23 cellular contexts compared by ENCODE assay signal in genomic region chr5:34891981-34892380, GRCh38. TPM values are rescaled to one million over a fixed set of nuclear protein-coding genes. Genes with fewer than 3 reads are reported as not detected.
DNase-seq lines count a peak whose midpoint lies in the region; ATAC-seq and TF ChIP-seq lines count a peak whose summit lies in the region.
"Had no signal": no experiment of that assay in that cellular context is flagged by ENCODE, and none has a peak within 500 bp of the region (broad histone marks: within the 10 kb centered on the region; RNA-seq: fewer than 3 reads in every experiment).

No MANE protein-coding gene starts in this region.

- H3K4me3 ChIP-seq in breast epithelium: no peak overlapping the region
- peak overlapping the region; percentile 30 for H3K4me3 ChIP-seq in adipocyte (ENCODE audit: low read length)
- no peak overlapping the region for H3K4me3 ChIP-seq in fibroblast of the aortic adventitia (ENCODE audit: low read depth, low read length)
- H3K4me3 ChIP-seq in thoracic aorta: peak overlapping the region; percentile 16
- H3K4me3 ChIP-seq: coronary artery had no signal

- H3K9ac ChIP-seq in adipocyte (ENCODE audit: low read length): peak overlapping the region; percentile 27

- no peak overlapping the region for H3K4me3 Mint-ChIP-seq in MCF 10A (ENCODE audit: unreplicated experiment)
- H3K4me3 Mint-ChIP-seq: activated CD4-positive, alpha-beta T cell treated with anti-CD3 and anti-CD28 coated beads, Interleukin-2, amount 10 ng/mL, durations not matched to agents 7 days and 5 days; naive thymus-derived CD8-positive, alpha-beta T cell had no signal

- H3K9me3 Mint-ChIP-seq in MCF 10A (ENCODE audit: unreplicated experiment): no peaks in the 10 kb centered on the region
- H3K9me3 Mint-ChIP-seq: activated CD4-positive, alpha-beta T cell treated with anti-CD3 and anti-CD28 coated beads, Interleukin-2, amount 10 ng/mL, durations not matched to agents 7 days and 5 days; naive thymus-derived CD8-positive, alpha-beta T cell had no signal

- no peaks in the 10 kb centered on the region for H3K27me3 Mint-ChIP-seq in MCF 10A (ENCODE audit: insufficient read depth, unreplicated experiment)
- H3K27me3 Mint-ChIP-seq: activated CD4-positive, alpha-beta T cell treated with anti-CD3 and anti-CD28 coated beads, Interleukin-2, amount 10 ng/mL, durations not matched to agents 7 days and 5 days; naive thymus-derived CD8-positive, alpha-beta T cell had no signal

- H3K27ac Mint-ChIP-seq in MCF 10A (ENCODE audit: low read depth, unreplicated experiment): peak overlapping the region; percentile 10
- H3K27ac Mint-ChIP-seq: activated CD4-positive, alpha-beta T cell treated with anti-CD3 and anti-CD28 coated beads, Interleukin-2, amount 10 ng/mL, durations not matched to agents 7 days and 5 days; naive thymus-derived CD8-positive, alpha-beta T cell had no signal

- intact Hi-C loops in MCF 10A (cut with micrococcal nuclease) (no loop called here), breast epithelium (cut with DNase I; ENCODE audit: low total_unique reads) (loop anchor here (5.0 to 10.0 kb wide), 2 partner anchors 225 to 407 kb away; no protein-coding TSS in a partner anchor)

- no TSS peak for BruUV-seq in MCF 10A (replicated peaks; lab: Mats Ljungman, UMichigan)

- CTCF ChIA-PET in MCF 10A (lab: Yijun Ruan, JAX): interaction anchor here (1.6 to 16.7 kb wide), 3 partner anchors 206 to 409 kb away, joined by 3 to 468 read pairs (median 126); no protein-coding TSS in a partner anchor

- TF ChIP-seq POLR2A in breast epithelium (IDR thresholded peaks at IDR 0.05): no peak

- H3K9me3 ChIP-seq in breast epithelium: no peaks in the 10 kb centered on the region
- H3K9me3 ChIP-seq in adipocyte (ENCODE audit: control insufficient read depth, low read length): no peaks in the 10 kb centered on the region
- H3K9me3 ChIP-seq in thoracic aorta: no peaks in the 10 kb centered on the region

- POLR2A ChIA-PET in MCF 10A (lab: Yijun Ruan, JAX): interaction anchor here (0.9 kb wide), 1 partner anchor 407 kb away, joined by 3 read pairs; no protein-coding TSS in a partner anchor

- H3K4me1 Mint-ChIP-seq in MCF 10A (ENCODE audit: insufficient read depth, unreplicated experiment): peaks cover 10% of the 10 kb centered on the region
- H3K4me1 Mint-ChIP-seq: activated CD4-positive, alpha-beta T cell treated with anti-CD3 and anti-CD28 coated beads, Interleukin-2, amount 10 ng/mL, durations not matched to agents 7 days and 5 days; naive thymus-derived CD8-positive, alpha-beta T cell had no signal

- H3K36me3 ChIP-seq in breast epithelium (no peaks in the 10 kb centered on the region), adipocyte (ENCODE audit: control insufficient read depth, insufficient read depth, low read length, severe bottlenecking) (no peaks in the 10 kb centered on the region), thoracic aorta (no peaks in the 10 kb centered on the region)

- H3K27ac ChIP-seq in breast epithelium: no peak overlapping the region
- H3K27ac ChIP-seq in thoracic aorta: no peak overlapping the region
- H3K27ac ChIP-seq: 22Rv1, coronary artery, epithelial cell of prostate had no signal

- DNase-seq in MCF 10A (ENCODE audit: unreplicated experiment) (no peak), breast epithelium (ENCODE audit: low spot score in 2 of 2) (no peak), adipocyte (ENCODE audit: low read depth) (peak; percentile 89), fibroblast of the aortic adventitia (ENCODE audit: low read depth) (peak; percentile 97), thoracic aorta (ENCODE audit: low spot score) (no peak), NCI-H510A treated with DMSO at 0.1 percent for 48 hours (lab: John Stamatoyannopoulos, UW) (no peak)
- DNase-seq in stimulated activated naive CD4-positive, alpha-beta T cell (lab: John Stamatoyannopoulos, UW): no peak
- DNase-seq: activated CD4-positive, alpha-beta T cell treated with anti-CD3 and anti-CD28 coated beads, Interleukin-2, amount 10 ng/mL, durations not matched to agents 7 days and 5 days; activated CD8-positive, alpha-beta memory T cell treated with anti-CD3 and anti-CD28 coated beads, Interleukin-2, amount 50 U/mL, for 4 hours; activated gamma-delta T cell; naive thymus-derived CD8-positive, alpha-beta T cell; NCI-H146; NCI-H345; NK-92 treated with Interleukin-12 subunit alpha and Interleukin-12 subunit beta, amount 100 ng/mL, for 24 hours; posterior cingulate gyrus; RPMI8226; stimulated activated CD4-positive, alpha-beta T cell treated with anti-CD3 and anti-CD28 coated beads, Interleukin-4, amount 100 ng/mL, for 24 hours; substantia nigra had no signal

- H3K36me3 Mint-ChIP-seq in MCF 10A (ENCODE audit: insufficient read depth, unreplicated experiment): peaks cover 5% of the 10 kb centered on the region

- H3K4me1 ChIP-seq in breast epithelium (no peaks in the 10 kb centered on the region), adipocyte (ENCODE audit: control insufficient read depth, insufficient read depth, low read length) (peaks cover 23% of the 10 kb centered on the region), thoracic aorta (ENCODE audit: control insufficient read depth in 1 of 2, low read depth in 2 of 2) (peaks cover 0 to 9% of the 10 kb centered on the region in 2 donors)

- H3K27me3 ChIP-seq in breast epithelium (no peaks in the 10 kb centered on the region), adipocyte (replicated peaks; ENCODE audit: control insufficient read depth, insufficient read depth, low read length) (no peaks in the 10 kb centered on the region), thoracic aorta (replicated peaks; ENCODE audit: insufficient read depth) (no peaks in the 10 kb centered on the region)

- ATAC-seq in thoracic aorta (ENCODE audit: insufficient number of reproducible peaks, low FRiP score, low read depth) (no peak), HG02973 (IDR thresholded peaks at IDR 0.05; ENCODE audit: unreplicated experiment) (no peak)
- ATAC-seq: naive thymus-derived CD8-positive, alpha-beta T cell had no signal

- TF ChIP-seq CTCF in MCF 10A (IDR thresholded peaks at IDR 0.05; ENCODE audit: unreplicated experiment) (no peak), breast epithelium (IDR thresholded peaks at IDR 0.05) (no peak), fibroblast of the aortic adventitia (IDR thresholded peaks at IDR 0.05; ENCODE audit: insufficient read depth, low read length) (no peak), thoracic aorta (IDR thresholded peaks at IDR 0.05) (no peak)

RNA-seq across cellular contexts. Expression of gene RAD1, which starts 23.3 kb away (rescaled TPM):
- total RNA-seq in MCF 10A (2022): 16.7 and 17.2 TPM in 2 replicates
- total RNA-seq in breast epithelium: 10 to 100 TPM; 12.8 to 23.3 (median 18.7) TPM
- 14.7 and 38.6 TPM in 2 replicates for total RNA-seq in fibroblast of the aortic adventitia (ENCODE audit: low replicate concordance)
- total RNA-seq in thoracic aorta: 10 to 100 TPM in 1 of 2 donors, 1 to 10 TPM in 1; 8.9 to 15.1 TPM

RNA-seq across cellular contexts. Expression of gene BRIX1, which starts 23.5 kb away (rescaled TPM):
- 36.0 and 50.8 TPM in 2 replicates for total RNA-seq in MCF 10A (2022)
- 10 to 100 TPM; 18.2 to 28.8 (median 23.7) TPM for total RNA-seq in breast epithelium
- total RNA-seq in fibroblast of the aortic adventitia (ENCODE audit: low replicate concordance): 31.3 and 41.9 TPM in 2 replicates
- total RNA-seq in thoracic aorta: 10 to 100 TPM; 16.8 to 33.5 TPM

RNA-seq across cellular contexts. Expression of gene DNAJC21, which starts 37.4 kb away (rescaled TPM):
- 62.3 and 64.6 TPM in 2 replicates for total RNA-seq in MCF 10A (2022)
- 10 to 100 TPM; 33.8 to 39.8 (median 36.9) TPM for total RNA-seq in breast epithelium
- total RNA-seq in fibroblast of the aortic adventitia (ENCODE audit: low replicate concordance): 32.6 and 68.9 TPM in 2 replicates
- 10 to 100 TPM; 24.1 to 44.2 TPM for total RNA-seq in thoracic aorta

RNA-seq across cellular contexts. Expression of gene TTC23L, which starts 53.0 kb away (rescaled TPM):
- total RNA-seq in MCF 10A (2022) (0.14 and 0.69 TPM in 2 replicates), breast epithelium (1 to 10 TPM in 2 of 3 donors, not detected in 1; 1.3 to 2.0 TPM), fibroblast of the aortic adventitia (ENCODE audit: low replicate concordance) (0.36 TPM in 1 of 2 replicates, not detected in the other), thoracic aorta (1 to 10 TPM in 1 of 2 donors, not detected in 1; 3.7 TPM)
- total RNA-seq: activated CD4-positive, alpha-beta T cell treated with anti-CD3 and anti-CD28 coated beads, Interleukin-2, amount 10 ng/mL, durations not matched to agents 7 days and 5 days; skeletal muscle tissue had no signal

Comparison
In these comparisons a context has a peak if more than half of its experiments do, and no peak if none do; other contexts are left out.
1. DNase-seq: peak in adipocyte (single experiment) and fibroblast of the aortic adventitia (single experiment); none in MCF 10A (single experiment), breast epithelium (0 of 2), thoracic aorta (single experiment), NCI-H510A treated with DMSO at 0.1 percent for 48 hours (single experiment) and stimulated activated naive CD4-positive, alpha-beta T cell (0 of 6).
2. H3K4me3 ChIP-seq: peak in adipocyte (single experiment) and thoracic aorta (single experiment); none in breast epithelium (0 of 3) and fibroblast of the aortic adventitia (single experiment).